ENCODE assay signal across 16 cellular contexts in the genomic region with DNA sequence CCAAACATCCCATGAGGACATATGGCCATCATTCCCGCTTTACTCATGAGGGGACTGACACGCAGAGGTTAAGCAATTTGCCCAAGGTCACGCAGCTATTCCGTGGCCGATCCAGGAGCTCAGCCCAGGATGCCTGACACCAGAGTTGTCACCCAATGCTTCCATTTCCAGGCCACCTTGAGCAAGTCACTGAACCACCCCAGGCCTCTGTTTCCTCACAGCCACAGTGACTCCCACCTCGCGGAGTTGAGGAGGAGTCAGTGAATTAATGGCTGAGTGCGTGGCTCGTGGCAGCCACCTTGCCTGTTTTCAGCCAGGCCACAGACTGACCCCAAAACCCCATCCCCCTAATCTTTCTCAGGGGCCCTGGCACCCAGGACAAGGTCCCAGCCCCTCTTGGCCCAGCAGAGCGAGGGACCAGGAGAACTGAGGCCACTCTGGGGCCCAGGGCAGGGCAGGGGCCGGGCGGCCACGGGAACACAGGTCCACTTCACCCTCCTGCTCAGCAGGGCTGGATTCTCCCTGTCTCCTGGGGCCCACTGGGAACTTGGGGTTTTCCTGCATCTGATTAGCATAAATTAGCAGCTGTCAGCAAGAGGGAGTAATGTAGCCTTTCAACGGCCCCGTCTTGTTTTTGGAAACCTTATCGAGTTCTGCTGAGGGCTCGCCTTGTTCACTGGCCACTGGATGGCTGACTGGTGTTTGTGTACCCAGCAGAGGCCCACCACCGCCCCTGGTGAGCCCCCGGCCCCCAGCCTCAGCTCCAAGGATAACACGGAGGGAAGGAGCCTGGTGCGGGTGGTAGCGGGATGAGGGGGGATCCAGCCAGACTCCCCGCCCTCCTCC. TPM values are rescaled to one million over a fixed set of nuclear protein-coding genes. Genes with fewer than 3 reads are reported as not detected.
A peak's percentile ranks its signal among the peaks of the same experiment; 100 is the strongest.
DNase-seq lines count a peak whose midpoint lies in the region; ATAC-seq and FAIRE-seq lines count a peak whose summit lies in the region.
"Had no signal": no experiment of that assay in that cellular context is flagged by ENCODE, and none has a peak within 500 bp of the region (broad histone marks: within the 10 kb centered on the region; RNA-seq: fewer than 3 reads in every experiment).

No MANE protein-coding gene starts in this region.

- H3K27me3 ChIP-seq in MG63, result no peaks in the 10 kb centered on the region
- H3K27me3 ChIP-seq: SJSA1 had no signal

- DNase-seq in DMS 273 (lab: John Stamatoyannopoulos, UW; ENCODE audit: unreplicated experiment), result peak; percentile 38
- DNase-seq in DMS 273 treated with DMSO at 0.1 percent for 48 hours (lab: John Stamatoyannopoulos, UW), result no peak
- peak; percentile 31 for DNase-seq in astrocyte of the hippocampus (ENCODE audit: low read depth, low spot score)
- peak; percentile 35 for DNase-seq in islet precursor cell
- DNase-seq in MG63, result no peak
- DNase-seq in NCI-H146 treated with DMSO at 0.1 percent for 48 hours (lab: John Stamatoyannopoulos, UW; ENCODE audit: unreplicated experiment), result no peak
- DNase-seq in urothelium cell line (ENCODE audit: low spot score), result no peak
- DNase-seq: CD4-positive, alpha-beta T cell; NCI-H1417 treated with DMSO at 0.1 percent for 48 hours; NCI-H1930; NCI-H345; NCI-H526 had no signal

- H3K9me3 Mint-ChIP-seq in stimulated activated memory B cell treated with anti-CD40 and anti-IgM and Interleukin-4, amounts not matched to agents 10 μg/mL and 1 μg/mL and 100 μg/mL, for 72 hours, result no peaks in the 10 kb centered on the region
- H3K9me3 Mint-ChIP-seq: CD4-positive, alpha-beta T cell had no signal

- H3K4me3 ChIP-seq in MG63, result no peak overlapping the region
- H3K4me3 ChIP-seq: SJSA1 had no signal

- no peak for ATAC-seq in stimulated activated memory B cell treated with anti-CD40 and anti-IgM and Interleukin-4, amounts not matched to agents 10 μg/mL and 1 μg/mL and 100 μg/mL, for 72 hours

- H3K36me3 ChIP-seq in MG63, result no peaks in the 10 kb centered on the region
- H3K36me3 ChIP-seq: SJSA1 had no signal

- peaks cover 42% of the 10 kb centered on the region for H3K4me1 Mint-ChIP-seq in stimulated activated memory B cell treated with anti-CD40 and anti-IgM and Interleukin-4, amounts not matched to agents 10 μg/mL and 1 μg/mL and 100 μg/mL, for 72 hours

- H3K27ac Mint-ChIP-seq in stimulated activated memory B cell treated with anti-CD40 and anti-IgM and Interleukin-4, amounts not matched to agents 10 μg/mL and 1 μg/mL and 100 μg/mL, for 72 hours, result peak overlapping the region; percentile 52
- H3K27ac Mint-ChIP-seq: CD4-positive, alpha-beta T cell had no signal

- H3K27me3 Mint-ChIP-seq in stimulated activated memory B cell treated with anti-CD40 and anti-IgM and Interleukin-4, amounts not matched to agents 10 μg/mL and 1 μg/mL and 100 μg/mL, for 72 hours, result no peaks in the 10 kb centered on the region
- H3K27me3 Mint-ChIP-seq: CD4-positive, alpha-beta T cell had no signal

- H3K36me3 Mint-ChIP-seq in stimulated activated memory B cell treated with anti-CD40 and anti-IgM and Interleukin-4, amounts not matched to agents 10 μg/mL and 1 μg/mL and 100 μg/mL, for 72 hours, result no peaks in the 10 kb centered on the region

- FAIRE-seq in urothelium cell line (lab: Jason Lieb, UNC), result no peak
- FAIRE-seq: GM12892 had no signal

- H3K4me3 Mint-ChIP-seq in stimulated activated memory B cell treated with anti-CD40 and anti-IgM and Interleukin-4, amounts not matched to agents 10 μg/mL and 1 μg/mL and 100 μg/mL, for 72 hours, result no peak overlapping the region
- H3K4me3 Mint-ChIP-seq: CD4-positive, alpha-beta T cell had no signal

- H3K9me3 ChIP-seq in MG63, result no peaks in the 10 kb centered on the region
- H3K9me3 ChIP-seq: SJSA1 had no signal

RNA-seq across cellular contexts. Expression of gene LAPTM5, which starts 19.7 kb away (rescaled TPM):
- 0.30 TPM in 1 of 2 replicates, not detected in the other for total RNA-seq in MG63 (2014; rRNA removed; shearing (Covaris generic); ENCODE audit: low replicate concordance)
- total RNA-seq: SJSA1 had no signal

RNA-seq across cellular contexts. Expression of gene MATN1, which starts 53.9 kb away (rescaled TPM):
- total RNA-seq in MG63 (2014; rRNA removed; shearing (Covaris generic); ENCODE audit: low replicate concordance), result not detected in 2 replicates
- total RNA-seq: M059J had no signal

Comparison
In these comparisons a context has a peak if more than half of its experiments do, and no peak if none do; other contexts are left out.
1. DNase-seq: peak in DMS 273 (single experiment), astrocyte of the hippocampus (single experiment) and islet precursor cell (single experiment); none in DMS 273 treated with DMSO at 0.1 percent for 48 hours (single experiment), MG63 (single experiment), NCI-H146 treated with DMSO at 0.1 percent for 48 hours (single experiment) and urothelium cell line (single experiment).